In genomic region chr7:128821724-128822123, GRCh38 we compare ENCODE assay signal across 22 cellular contexts. TPM values are rescaled to one million over a fixed set of nuclear protein-coding genes. Genes with fewer than 3 reads are reported as not detected.
"Had no signal": no experiment of that assay in that cellular context is flagged by ENCODE, and none has a peak within 500 bp of the region (broad histone marks: within the 10 kb centered on the region; RNA-seq: fewer than 3 reads in every experiment).

No MANE protein-coding gene starts in this region.

- H3K27ac ChIP-seq: KMS-11 had no signal

- H3K4me2 ChIP-seq: KMS-11 had no signal

- FAIRE-seq: RCC 7860 had no signal

- H3K9ac ChIP-seq: KMS-11 had no signal

- DNase-seq: IMR-90, MV-4-11, NCI-H1048, NCI-H1105, NCI-H1417, NCI-H1436 treated with DMSO at 0.1 percent for 48 hours, NCI-H1694, NCI-H187 treated with DMSO at 0.1 percent for 48 hours, NCI-H2029 treated with DMSO at 0.1 percent for 48 hours, NCI-H2171 treated with DMSO at 0.1 percent for 48 hours, NCI-H345, NCI-H446 treated with DMSO at 0.1 percent for 48 hours, NCI-H510A treated with DMSO at 0.1 percent for 48 hours, NCI-H526, RPMI8226, SHP77 had no signal

RNA-seq across cellular contexts. Expression of gene CCDC136, which starts 30.0 kb away (rescaled TPM):
- total RNA-seq: HT-29 had no signal

RNA-seq across cellular contexts. Expression of gene OPN1SW, which starts 46.1 kb away (rescaled TPM):
- total RNA-seq: HT-29; IMR-90; MCF 10A; SK-MEL-5; T-helper 1 cell treated with Interleukin-12 subunit alpha and Interleukin-12 subunit beta and Interleukin-4 antibody, amounts not matched to agents 30 ng/mL and 1 ng/mL, for 36 hours had no signal
- polyA plus RNA-seq: IMR-90 had no signal
